Comparison of ENCODE assay signal across 1 cellular context in genomic region chr13:23695711-23696512, GRCh38.
TF ChIP-seq lines count a peak whose summit lies in the region.

No MANE protein-coding gene starts in this region.

TF ChIP-seq in GM23338, 12 proteins besides CTCF, POLR2A, EP300 and RAD21 (continued from another document):
- TF ChIP-seq, protein P1, sequence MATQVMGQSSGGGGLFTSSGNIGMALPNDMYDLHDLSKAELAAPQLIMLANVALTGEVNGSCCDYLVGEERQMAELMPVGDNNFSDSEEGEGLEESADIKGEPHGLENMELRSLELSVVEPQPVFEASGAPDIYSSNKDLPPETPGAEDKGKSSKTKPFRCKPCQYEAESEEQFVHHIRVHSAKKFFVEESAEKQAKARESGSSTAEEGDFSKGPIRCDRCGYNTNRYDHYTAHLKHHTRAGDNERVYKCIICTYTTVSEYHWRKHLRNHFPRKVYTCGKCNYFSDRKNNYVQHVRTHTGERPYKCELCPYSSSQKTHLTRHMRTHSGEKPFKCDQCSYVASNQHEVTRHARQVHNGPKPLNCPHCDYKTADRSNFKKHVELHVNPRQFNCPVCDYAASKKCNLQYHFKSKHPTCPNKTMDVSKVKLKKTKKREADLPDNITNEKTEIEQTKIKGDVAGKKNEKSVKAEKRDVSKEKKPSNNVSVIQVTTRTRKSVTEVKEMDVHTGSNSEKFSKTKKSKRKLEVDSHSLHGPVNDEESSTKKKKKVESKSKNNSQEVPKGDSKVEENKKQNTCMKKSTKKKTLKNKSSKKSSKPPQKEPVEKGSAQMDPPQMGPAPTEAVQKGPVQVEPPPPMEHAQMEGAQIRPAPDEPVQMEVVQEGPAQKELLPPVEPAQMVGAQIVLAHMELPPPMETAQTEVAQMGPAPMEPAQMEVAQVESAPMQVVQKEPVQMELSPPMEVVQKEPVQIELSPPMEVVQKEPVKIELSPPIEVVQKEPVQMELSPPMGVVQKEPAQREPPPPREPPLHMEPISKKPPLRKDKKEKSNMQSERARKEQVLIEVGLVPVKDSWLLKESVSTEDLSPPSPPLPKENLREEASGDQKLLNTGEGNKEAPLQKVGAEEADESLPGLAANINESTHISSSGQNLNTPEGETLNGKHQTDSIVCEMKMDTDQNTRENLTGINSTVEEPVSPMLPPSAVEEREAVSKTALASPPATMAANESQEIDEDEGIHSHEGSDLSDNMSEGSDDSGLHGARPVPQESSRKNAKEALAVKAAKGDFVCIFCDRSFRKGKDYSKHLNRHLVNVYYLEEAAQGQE (IDR thresholded peaks at IDR 0.05; ENCODE audit: unreplicated experiment): no peak
- TF ChIP-seq EZH2phosphoT487 (IDR thresholded peaks at IDR 0.05; ENCODE audit: unreplicated experiment) (no peak), JUNB (IDR thresholded peaks at IDR 0.05; ENCODE audit: unreplicated experiment) (no peak), STAT1 (IDR thresholded peaks at IDR 0.05; ENCODE audit: unreplicated experiment) (no peak), ETS1 (IDR thresholded peaks at IDR 0.05) (no peak)
